18 cellular contexts compared by ENCODE assay signal in genomic region chr4:173697840-173698239, GRCh38.
"Had no signal": no experiment of that assay in that cellular context is flagged by ENCODE, and none has a peak within 500 bp of the region (broad histone marks: within the 10 kb centered on the region; RNA-seq: fewer than 3 reads in every experiment).

No MANE protein-coding gene starts in this region.

- H3K27ac ChIP-seq: SJCRH30 had no signal

- DNase-seq: Karpas-422, KG1, MM.1S, NCI-H1092 treated with DMSO at 0.1 percent for 48 hours, NCI-H1436, NCI-H187, NCI-H2029, NCI-H2081 treated with DMSO at 0.1 percent for 48 hours, NCI-H2171, NCI-H226, NCI-H446, NCI-H510A, NCI-H524 treated with DMSO at 0.1 percent for 48 hours, NCI-H69, NCI-H774, RPMI8226, SHP77 treated with DMSO at 0.1 percent for 48 hours, SJCRH30 had no signal

- H3K36me3 ChIP-seq: SJCRH30 had no signal

- H3K27me3 ChIP-seq: SJCRH30 had no signal

- H3K4me1 ChIP-seq: SJCRH30 had no signal

- H3K9me3 ChIP-seq: SJCRH30 had no signal

- H3K4me3 ChIP-seq: SJCRH30 had no signal
